Comparison of ENCODE assay signal across 2 cellular contexts in genomic region chr11:83724704-83725114, GRCh38.
TF ChIP-seq lines count a peak whose summit lies in the region.

No MANE protein-coding gene starts in this region.

TF ChIP-seq in IMR-90, 13 proteins besides CTCF, POLR2A, EP300 and RAD21:
- no peak for TF ChIP-seq CHD1 (IDR thresholded peaks at IDR 0.05; ENCODE audit: low read depth, low read length)
- no peak for TF ChIP-seq MAFK (IDR thresholded peaks at IDR 0.05; ENCODE audit: low read depth, low read length)
- TF ChIP-seq MAZ (IDR thresholded peaks at IDR 0.05; ENCODE audit: borderline replicate concordance, low read depth, low read length): no peak
- TF ChIP-seq SMC3 (IDR thresholded peaks at IDR 0.05; ENCODE audit: low read depth, low read length): no peak
- TF ChIP-seq, protein P1, sequence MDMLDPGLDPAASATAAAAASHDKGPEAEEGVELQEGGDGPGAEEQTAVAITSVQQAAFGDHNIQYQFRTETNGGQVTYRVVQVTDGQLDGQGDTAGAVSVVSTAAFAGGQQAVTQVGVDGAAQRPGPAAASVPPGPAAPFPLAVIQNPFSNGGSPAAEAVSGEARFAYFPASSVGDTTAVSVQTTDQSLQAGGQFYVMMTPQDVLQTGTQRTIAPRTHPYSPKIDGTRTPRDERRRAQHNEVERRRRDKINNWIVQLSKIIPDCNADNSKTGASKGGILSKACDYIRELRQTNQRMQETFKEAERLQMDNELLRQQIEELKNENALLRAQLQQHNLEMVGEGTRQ (IDR thresholded peaks at IDR 0.05; ENCODE audit: low read depth, low read length): no peak
- TF ChIP-seq NFE2L2 (IDR thresholded peaks at IDR 0.05; ENCODE audit: low read depth, low read length): no peak
- TF ChIP-seq, protein P2, sequence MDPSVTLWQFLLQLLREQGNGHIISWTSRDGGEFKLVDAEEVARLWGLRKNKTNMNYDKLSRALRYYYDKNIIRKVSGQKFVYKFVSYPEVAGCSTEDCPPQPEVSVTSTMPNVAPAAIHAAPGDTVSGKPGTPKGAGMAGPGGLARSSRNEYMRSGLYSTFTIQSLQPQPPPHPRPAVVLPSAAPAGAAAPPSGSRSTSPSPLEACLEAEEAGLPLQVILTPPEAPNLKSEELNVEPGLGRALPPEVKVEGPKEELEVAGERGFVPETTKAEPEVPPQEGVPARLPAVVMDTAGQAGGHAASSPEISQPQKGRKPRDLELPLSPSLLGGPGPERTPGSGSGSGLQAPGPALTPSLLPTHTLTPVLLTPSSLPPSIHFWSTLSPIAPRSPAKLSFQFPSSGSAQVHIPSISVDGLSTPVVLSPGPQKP (IDR thresholded peaks at IDR 0.05; ENCODE audit: borderline replicate concordance, low read depth, low read length): no peak
- TF ChIP-seq RCOR1 (IDR thresholded peaks at IDR 0.05; ENCODE audit: insufficient replicate concordance, low read length): no peak
- TF ChIP-seq CEBPB (IDR thresholded peaks at IDR 0.05; ENCODE audit: low read depth, low read length): no peak
- no peak for TF ChIP-seq FOS (IDR thresholded peaks at IDR 0.05; ENCODE audit: low read depth, low read length)
- no peak for TF ChIP-seq RFX5 (IDR thresholded peaks at IDR 0.05; ENCODE audit: low read depth, low read length)
- no peak for TF ChIP-seq BHLHE40 (IDR thresholded peaks at IDR 0.05; ENCODE audit: low read depth, low read length)
- TF ChIP-seq MXI1 (IDR thresholded peaks at IDR 0.05; ENCODE audit: borderline replicate concordance, low read depth, low read length): no peak

TF ChIP-seq in GM12878, 131 proteins besides CTCF, POLR2A, EP300 and RAD21:
- TF ChIP-seq JUNB (IDR thresholded peaks at IDR 0.05): no peak
- TF ChIP-seq HDAC2 (IDR thresholded peaks at IDR 0.05): no peak
- TF ChIP-seq EZH2 (IDR thresholded peaks at IDR 0.05; ENCODE audit: borderline replicate concordance, control insufficient read depth, low read depth, low read length): no peak
- no peak for TF ChIP-seq CBX5 (IDR thresholded peaks at IDR 0.05; ENCODE audit: low read depth)
- TF ChIP-seq, protein P3, sequence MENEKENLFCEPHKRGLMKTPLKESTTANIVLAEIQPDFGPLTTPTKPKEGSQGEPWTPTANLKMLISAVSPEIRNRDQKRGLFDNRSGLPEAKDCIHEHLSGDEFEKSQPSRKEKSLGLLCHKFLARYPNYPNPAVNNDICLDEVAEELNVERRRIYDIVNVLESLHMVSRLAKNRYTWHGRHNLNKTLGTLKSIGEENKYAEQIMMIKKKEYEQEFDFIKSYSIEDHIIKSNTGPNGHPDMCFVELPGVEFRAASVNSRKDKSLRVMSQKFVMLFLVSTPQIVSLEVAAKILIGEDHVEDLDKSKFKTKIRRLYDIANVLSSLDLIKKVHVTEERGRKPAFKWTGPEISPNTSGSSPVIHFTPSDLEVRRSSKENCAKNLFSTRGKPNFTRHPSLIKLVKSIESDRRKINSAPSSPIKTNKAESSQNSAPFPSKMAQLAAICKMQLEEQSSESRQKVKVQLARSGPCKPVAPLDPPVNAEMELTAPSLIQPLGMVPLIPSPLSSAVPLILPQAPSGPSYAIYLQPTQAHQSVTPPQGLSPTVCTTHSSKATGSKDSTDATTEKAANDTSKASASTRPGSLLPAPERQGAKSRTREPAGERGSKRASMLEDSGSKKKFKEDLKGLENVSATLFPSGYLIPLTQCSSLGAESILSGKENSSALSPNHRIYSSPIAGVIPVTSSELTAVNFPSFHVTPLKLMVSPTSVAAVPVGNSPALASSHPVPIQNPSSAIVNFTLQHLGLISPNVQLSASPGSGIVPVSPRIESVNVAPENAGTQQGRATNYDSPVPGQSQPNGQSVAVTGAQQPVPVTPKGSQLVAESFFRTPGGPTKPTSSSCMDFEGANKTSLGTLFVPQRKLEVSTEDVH (IDR thresholded peaks at IDR 0.05; ENCODE audit: low read depth, partially characterized antibody): no peak
- TF ChIP-seq SIN3A (IDR thresholded peaks at IDR 0.05; ENCODE audit: low read depth, low read length): no peak
- no peak for TF ChIP-seq MEF2B (IDR thresholded peaks at IDR 0.05; ENCODE audit: partially characterized antibody, poor library complexity, severe bottlenecking)
- TF ChIP-seq ATF3 (IDR thresholded peaks at IDR 0.05; ENCODE audit: borderline replicate concordance, extremely low read depth, low read depth, low read length): no peak
- no peak for TF ChIP-seq RB1 (IDR thresholded peaks at IDR 0.05; ENCODE audit: borderline replicate concordance)
- TF ChIP-seq WRNIP1 (IDR thresholded peaks at IDR 0.05; ENCODE audit: borderline replicate concordance, low read depth, low read length): no peak
